In genomic region chr7:100812729-100813128, GRCh38 we compare ENCODE assay signal across 1 cellular context.
TF ChIP-seq lines count a peak whose summit lies in the region.

No MANE protein-coding gene starts in this region.

TF ChIP-seq in HepG2, 621 proteins besides CTCF, POLR2A, EP300 and RAD21:
- TF ChIP-seq AGO2 (optimal IDR thresholded peaks at IDR 0.05; ENCODE audit: low read depth, low read length) (peak; percentile 69), RBFOX2 (IDR thresholded peaks at IDR 0.05; ENCODE audit: low read depth, low read length) (peak; percentile 61), MAFG (CRISPR knock-in tag; IDR thresholded peaks at IDR 0.05) (no peak)
